ENCODE assay signal across 12 cellular contexts in the genomic region with DNA sequence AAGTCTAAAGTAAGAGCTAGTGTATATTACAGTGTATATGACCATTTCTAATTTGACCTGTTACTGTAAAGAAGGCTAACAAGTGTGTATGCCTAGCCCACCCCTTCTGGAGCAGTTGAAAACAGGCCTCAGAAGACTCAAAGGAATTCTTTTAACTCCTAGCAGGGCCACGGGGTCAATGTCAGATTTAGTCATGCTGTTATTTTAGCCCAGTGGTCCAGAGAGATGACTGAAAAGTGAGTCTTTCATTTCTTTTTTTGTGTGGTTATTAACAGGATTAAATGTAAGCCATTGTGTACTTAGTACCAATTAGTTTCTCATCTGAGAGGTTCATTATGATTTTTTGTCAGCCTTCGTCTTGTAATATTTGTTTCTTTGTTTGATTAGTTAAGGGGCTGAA. TPM values are rescaled to one million over a fixed set of nuclear protein-coding genes. Genes with fewer than 3 reads are reported as not detected.
DNase-seq lines count a peak whose midpoint lies in the region; ATAC-seq and TF ChIP-seq lines count a peak whose summit lies in the region.
"Had no signal": no experiment of that assay in that cellular context is flagged by ENCODE, and none has a peak within 500 bp of the region (broad histone marks: within the 10 kb centered on the region; RNA-seq: fewer than 3 reads in every experiment).

No MANE protein-coding gene starts in this region.

- no peak overlapping the region for H3K9ac ChIP-seq in GM23248
- H3K9ac ChIP-seq in OCI-LY1 (ENCODE audit: low read length): peak overlapping the region; percentile 94

- H3K4me3 ChIP-seq in GM12865 (ENCODE audit: low read depth, low read length): peak overlapping the region; percentile 4; the same call in 1 of the 2 replicates
- no peak overlapping the region for H3K4me3 ChIP-seq in GM23248
- peak overlapping the region; percentile 69 for H3K4me3 ChIP-seq in OCI-LY1 (ENCODE audit: low read depth, low read length, poor library complexity, severe bottlenecking)
- H3K4me3 ChIP-seq in body of pancreas: no peak overlapping the region
- H3K4me3 ChIP-seq: left lung had no signal

- H3K9me3 ChIP-seq in GM23248 (ENCODE audit: low read depth) (no peaks in the 10 kb centered on the region), OCI-LY1 (ENCODE audit: low read length) (no peaks in the 10 kb centered on the region), body of pancreas (no peaks in the 10 kb centered on the region)
- H3K9me3 ChIP-seq: left lung had no signal

- intact Hi-C loops in cardiac septum (cut with DNase I) (no loop called here), body of pancreas (cut with DNase I) (no loop called here)

- no peak for TF ChIP-seq CTCF in GM12865 (IDR thresholded peaks at IDR 0.05; ENCODE audit: insufficient read depth, low read depth, low read length, missing control alignments)
- no peak for TF ChIP-seq CTCF in OCI-LY1 (IDR thresholded peaks at IDR 0.05; ENCODE audit: low read length)
- no peak for TF ChIP-seq CTCF in body of pancreas (IDR thresholded peaks at IDR 0.05)

- no peak overlapping the region for H2AFZ ChIP-seq in GM23248
- no peak overlapping the region for H2AFZ ChIP-seq in OCI-LY1 (ENCODE audit: low read length)

- no peaks in the 10 kb centered on the region for H3F3A ChIP-seq in GM23248 (ENCODE audit: insufficient read depth)
- H3F3A ChIP-seq in OCI-LY1 (ENCODE audit: insufficient read depth, low read length): 0 out of 2 replicates have a peak, but pooled peaks cover 3% of the 10 kb centered on the region

- no peaks in the 10 kb centered on the region; the same call in 1 of the 2 replicates for H3K36me3 ChIP-seq in GM23248 (ENCODE audit: low read depth)
- peaks cover 38% of the 10 kb centered on the region for H3K36me3 ChIP-seq in OCI-LY1 (ENCODE audit: insufficient read depth, low read length)
- H3K36me3 ChIP-seq in body of pancreas (replicated peaks in 1 of 2; ENCODE audit: insufficient read depth in 1 of 2, low read depth in 2 of 2): peaks cover 0 to under 1% of the 10 kb centered on the region in 2 donors
- H3K36me3 ChIP-seq: left lung had no signal

- H3K4me2 ChIP-seq in GM23248 (ENCODE audit: unreplicated experiment) (no peak overlapping the region), OCI-LY1 (ENCODE audit: low read length) (peak overlapping the region; percentile 93)

- WGBS in GM23248 (ENCODE audit: low coverage in 1 of 2, low lambda C conversion rate in 2 of 2, missing lambda C conversion rate in 2 of 2), 2 experiments: 85 to 91% methylated on average over 2 of the region's 2 CpGs
- WGBS in body of pancreas, 2 donors: 78 to 81% methylated on average over 2 of the region's 2 CpGs

- no peaks in the 10 kb centered on the region for H3K27me3 ChIP-seq in GM23248 (replicated peaks; ENCODE audit: insufficient read depth)
- no peaks in the 10 kb centered on the region for H3K27me3 ChIP-seq in OCI-LY1 (ENCODE audit: insufficient read depth, low read length)
- H3K27me3 ChIP-seq in body of pancreas: no peaks in the 10 kb centered on the region
- H3K27me3 ChIP-seq: left lung had no signal

- in situ Hi-C loops in GM23248 (cut with MboI): no loop called here

- H3K27ac ChIP-seq in GM23248: no peak overlapping the region
- H3K27ac ChIP-seq in OCI-LY1 (ENCODE audit: low read depth, low read length, poor library complexity, severe bottlenecking): peak overlapping the region; percentile 94
- no peak overlapping the region for H3K27ac ChIP-seq in body of pancreas
- H3K27ac ChIP-seq: left lung had no signal

- H3K4me1 ChIP-seq in GM23248 (ENCODE audit: insufficient read depth) (peaks cover 7% of the 10 kb centered on the region; the same call in 1 of the 2 replicates), OCI-LY1 (ENCODE audit: insufficient read depth, low read length, severe bottlenecking) (peaks cover 96% of the 10 kb centered on the region), body of pancreas (peaks cover 4% of the 10 kb centered on the region)

- DNase-seq in GM12865 (ENCODE audit: low read depth) (peak; percentile 60), GM23248 (peak; percentile 14), left kidney (ENCODE audit: low read depth, low spot score) (peak; percentile 80), NCI-H345 (lab: John Stamatoyannopoulos, UW) (no peak), cardiac septum (ENCODE audit: low spot score) (no peak), body of pancreas (no peak)
- DNase-seq: cortex of kidney; left lung; MM.1S; stimulated activated CD4-positive, alpha-beta T cell treated with anti-CD3 and anti-CD28 coated beads, Interleukin-2, amount 100 ng/mL, for 48 hours had no signal

- no peak for TF ChIP-seq POLR2A in body of pancreas (IDR thresholded peaks at IDR 0.05)

- H4K20me1 ChIP-seq in GM23248 (ENCODE audit: insufficient read depth) (no peaks in the 10 kb centered on the region), OCI-LY1 (ENCODE audit: insufficient read depth, low read length) (no peaks in the 10 kb centered on the region)

- H3K9me2 ChIP-seq in GM23248 (ENCODE audit: insufficient read depth) (no peaks in the 10 kb centered on the region), OCI-LY1 (ENCODE audit: low read depth, low read length) (no peaks in the 10 kb centered on the region)

- ATAC-seq in body of pancreas: no peak
- no peak for ATAC-seq in GM19324 (IDR thresholded peaks at IDR 0.05; ENCODE audit: low FRiP score, unreplicated experiment)
- ATAC-seq: left lung had no signal

- H3K79me2 ChIP-seq in GM23248 (ENCODE audit: insufficient read depth): peaks cover 64% of the 10 kb centered on the region
- H3K79me2 ChIP-seq in OCI-LY1 (ENCODE audit: insufficient read depth, low read length): peaks cover 100% of the 10 kb centered on the region

RNA-seq across cellular contexts. Expression of gene ZCCHC7, which starts 24.4 kb away (rescaled TPM):
- total RNA-seq in GM23248 (2014; rRNA removed; shearing (Covaris generic)): 15.3 and 16.3 TPM in 2 replicates
- polyA plus RNA-seq in GM23248 (2016; fragmentation: Nextera tagmentation; extraction: Ambion mirVana): 18.9 and 19.4 TPM in 2 replicates
- total RNA-seq in cardiac septum: 11.3 TPM
- 10 to 100 TPM; 10.1 to 18.1 TPM for total RNA-seq in body of pancreas

Comparison
In these comparisons a context has a peak if more than half of its experiments do, and no peak if none do; other contexts are left out.
1. DNase-seq: peak in GM12865 (single experiment), GM23248 (single experiment) and left kidney (single experiment); none in NCI-H345 (single experiment), cardiac septum (single experiment) and body of pancreas (0 of 4).
2. H3K4me3 ChIP-seq: peak in GM12865 (single experiment) and OCI-LY1 (single experiment); none in GM23248 (single experiment) and body of pancreas (0 of 2).